Comparison of ENCODE assay signal across 13 cellular contexts in genomic region chr3:189309400-189309975, GRCh38.
DNase-seq lines count a peak whose midpoint lies in the region; ATAC-seq and TF ChIP-seq lines count a peak whose summit lies in the region.
"Had no signal": no experiment of that assay in that cellular context is flagged by ENCODE, and none has a peak within 500 bp of the region (broad histone marks: within the 10 kb centered on the region; RNA-seq: fewer than 3 reads in every experiment).

No MANE protein-coding gene starts in this region.

- peaks cover 64% of the 10 kb centered on the region for H3K4me1 Mint-ChIP-seq in activated T-helper 2 cell treated with anti-CD3 and anti-CD28 coated beads, Interferon-gamma antibody, Interleukin-2, Interleukin-4, amounts not matched to agents 10 μg/mL and 5 μg/mL and 100 μg/mL, durations not matched to agents 14 hours and 24 hours and 36 hours (ENCODE audit: low read depth)
- peaks cover 27% of the 10 kb centered on the region for H3K4me1 Mint-ChIP-seq in nephron progenitor cell
- H3K4me1 Mint-ChIP-seq: memory B cell had no signal

- H3K27ac Mint-ChIP-seq in activated T-helper 2 cell treated with anti-CD3 and anti-CD28 coated beads, Interferon-gamma antibody, Interleukin-2, Interleukin-4, amounts not matched to agents 10 μg/mL and 5 μg/mL and 100 μg/mL, durations not matched to agents 14 hours and 24 hours and 36 hours, result peak overlapping the region; percentile 98
- peak overlapping the region; percentile 30 for H3K27ac Mint-ChIP-seq in nephron progenitor cell
- H3K27ac Mint-ChIP-seq: memory B cell had no signal

- intact Hi-C loops in activated T-helper 2 cell treated with anti-CD3 and anti-CD28 coated beads, Interferon-gamma antibody, Interleukin-2, Interleukin-4, amounts not matched to agents 10 μg/mL and 5 μg/mL and 100 μg/mL, durations not matched to agents 14 hours and 24 hours and 36 hours (cut with micrococcal nuclease), result loop anchor here (1.0 to 10.0 kb wide), 12 partner anchors 37 to 1567 kb away; no protein-coding TSS in a partner anchor

- H3K9me3 Mint-ChIP-seq in activated T-helper 2 cell treated with anti-CD3 and anti-CD28 coated beads, Interferon-gamma antibody, Interleukin-2, Interleukin-4, amounts not matched to agents 10 μg/mL and 5 μg/mL and 100 μg/mL, durations not matched to agents 14 hours and 24 hours and 36 hours, result peaks cover 5% of the 10 kb centered on the region
- H3K9me3 Mint-ChIP-seq in nephron progenitor cell, result no peaks in the 10 kb centered on the region
- H3K9me3 Mint-ChIP-seq: memory B cell had no signal

- peak overlapping the region; percentile 34 for H3K4me3 ChIP-seq in GM12864 (ENCODE audit: low read depth, low read length)

- ATAC-seq in omental fat pad (ENCODE audit: low FRiP score) (no peak), GM21825 (IDR thresholded peaks at IDR 0.05; ENCODE audit: unreplicated experiment) (no peak)

- H3K4me3 Mint-ChIP-seq in activated T-helper 2 cell treated with anti-CD3 and anti-CD28 coated beads, Interferon-gamma antibody, Interleukin-2, Interleukin-4, amounts not matched to agents 10 μg/mL and 5 μg/mL and 100 μg/mL, durations not matched to agents 14 hours and 24 hours and 36 hours (ENCODE audit: low read depth), result peak overlapping the region; percentile 93
- no peak overlapping the region for H3K4me3 Mint-ChIP-seq in nephron progenitor cell
- H3K4me3 Mint-ChIP-seq: memory B cell had no signal

- peaks cover 66% of the 10 kb centered on the region for H3K36me3 Mint-ChIP-seq in activated T-helper 2 cell treated with anti-CD3 and anti-CD28 coated beads, Interferon-gamma antibody, Interleukin-2, Interleukin-4, amounts not matched to agents 10 μg/mL and 5 μg/mL and 100 μg/mL, durations not matched to agents 14 hours and 24 hours and 36 hours (ENCODE audit: low read depth)
- no peaks in the 10 kb centered on the region for H3K36me3 Mint-ChIP-seq in nephron progenitor cell (ENCODE audit: low read depth)
- H3K36me3 Mint-ChIP-seq: memory B cell had no signal

- no peak for TF ChIP-seq CTCF in GM12864 (IDR thresholded peaks at IDR 0.05; ENCODE audit: low read depth, low read length, missing control alignments)
- TF ChIP-seq CTCF in nephron progenitor cell (IDR thresholded peaks at IDR 0.05), result no peak
- no peak for TF ChIP-seq CTCF in omental fat pad (IDR thresholded peaks at IDR 0.05)

- no peaks in the 10 kb centered on the region for H3K27me3 Mint-ChIP-seq in activated T-helper 2 cell treated with anti-CD3 and anti-CD28 coated beads, Interferon-gamma antibody, Interleukin-2, Interleukin-4, amounts not matched to agents 10 μg/mL and 5 μg/mL and 100 μg/mL, durations not matched to agents 14 hours and 24 hours and 36 hours (ENCODE audit: low read depth)
- no peaks in the 10 kb centered on the region for H3K27me3 Mint-ChIP-seq in nephron progenitor cell (ENCODE audit: low read depth, poor library complexity)

- DNase-seq in GM12864 (ENCODE audit: low read depth), result no peak
- DNase-seq in H4 (ENCODE audit: low spot score), result peak; percentile 40
- DNase-seq in activated T-helper 2 cell treated with anti-CD3 and anti-CD28 coated beads, Interferon-gamma antibody, Interleukin-2, Interleukin-4, amounts not matched to agents 10 μg/mL and 5 μg/mL and 100 μg/mL, durations not matched to agents 14 hours and 24 hours and 36 hours (ENCODE audit: low spot score), result no peak
- no peak for DNase-seq in nephron progenitor cell
- DNase-seq in omental fat pad (ENCODE audit: low spot score), result no peak
- DNase-seq in nucleus accumbens (lab: John Stamatoyannopoulos, UW), result no peak
- no peak for DNase-seq in NCI-H146 (lab: John Stamatoyannopoulos, UW)
- DNase-seq: BE2C, DMS53, NCI-H510A, small intestine had no signal
